18 cellular contexts compared by ENCODE assay signal in genomic region chr18:37563810-37564511, GRCh38. TPM values are rescaled to one million over a fixed set of nuclear protein-coding genes. Genes with fewer than 3 reads are reported as not detected.
DNase-seq lines count a peak whose midpoint lies in the region; ATAC-seq and TF ChIP-seq lines count a peak whose summit lies in the region.
"Had no signal": no experiment of that assay in that cellular context is flagged by ENCODE, and none has a peak within 500 bp of the region (broad histone marks: within the 10 kb centered on the region; RNA-seq: fewer than 3 reads in every experiment).

No MANE protein-coding gene starts in this region.

- H3K36me3 Mint-ChIP-seq in neural progenitor cell: no peaks in the 10 kb centered on the region

- H3K9me3 Mint-ChIP-seq in neural progenitor cell: peaks cover 3% of the 10 kb centered on the region

- peaks cover 12% of the 10 kb centered on the region for H3K4me1 Mint-ChIP-seq in neural progenitor cell

- peaks cover 98% of the 10 kb centered on the region for H3K27me3 ChIP-seq in neural progenitor cell

- peaks cover 3% of the 10 kb centered on the region for H3K4me1 ChIP-seq in neural progenitor cell

- no peaks in the 10 kb centered on the region for H3F3A ChIP-seq in neural progenitor cell (ENCODE audit: low read depth)

- peaks cover 17% of the 10 kb centered on the region for H4K20me1 ChIP-seq in neural progenitor cell (ENCODE audit: low read depth)

- ATAC-seq in HG03342 (IDR thresholded peaks at IDR 0.05; ENCODE audit: unreplicated experiment) (no peak), GM19455 (IDR thresholded peaks at IDR 0.05; ENCODE audit: unreplicated experiment) (no peak), HG02588 (IDR thresholded peaks at IDR 0.05; ENCODE audit: unreplicated experiment) (no peak)

- no peak overlapping the region for H3K4me3 ChIP-seq in neural progenitor cell
- H3K4me3 ChIP-seq: MG63, uterus had no signal

- H3K4me2 ChIP-seq in neural progenitor cell: no peak overlapping the region

- peak overlapping the region; percentile 92 for H3K4me3 Mint-ChIP-seq in neural progenitor cell

- no peaks in the 10 kb centered on the region for H3K36me3 ChIP-seq in neural progenitor cell
- H3K36me3 ChIP-seq: lower lobe of right lung, MG63, uterus had no signal

- no peak overlapping the region for H2AFZ ChIP-seq in neural progenitor cell (replicated peaks)

- H3K79me2 ChIP-seq in neural progenitor cell (ENCODE audit: low read depth): no peaks in the 10 kb centered on the region

- H3K27ac ChIP-seq in angular gyrus (ENCODE audit: low read depth, low read length) (peak overlapping the region; percentile 76), neural progenitor cell (no peak overlapping the region)
- H3K27ac ChIP-seq: 22Rv1, lower lobe of right lung, uterus had no signal

- peaks cover 51% of the 10 kb centered on the region for H3K27me3 Mint-ChIP-seq in neural progenitor cell (ENCODE audit: insufficient read depth, low read depth)

- no peak for TF ChIP-seq CTCF in neural progenitor cell (IDR thresholded peaks at IDR 0.05)

- H3K9me3 ChIP-seq in neural progenitor cell (ENCODE audit: low read depth): no peaks in the 10 kb centered on the region
- H3K9me3 ChIP-seq: lower lobe of right lung, MG63, uterus had no signal

- H3K9ac ChIP-seq in neural progenitor cell: no peak overlapping the region

- no peak overlapping the region for H3K27ac Mint-ChIP-seq in neural progenitor cell

- DNase-seq in DMS 273 (lab: John Stamatoyannopoulos, UW; ENCODE audit: unreplicated experiment) (peak; percentile 26), DMS 273 treated with DMSO at 0.1 percent for 48 hours (lab: John Stamatoyannopoulos, UW) (no peak), NCI-H1105 (lab: John Stamatoyannopoulos, UW) (peak; percentile 40), neural progenitor cell (ENCODE audit: low spot score) (no peak)
- DNase-seq: activated CD8-positive, alpha-beta memory T cell treated with anti-CD3 and anti-CD28 coated beads, Interleukin-2, amount 50 U/mL, for 48 hours; NCI-H2029 treated with DMSO at 0.1 percent for 48 hours; NK-92 treated with Interleukin-12 subunit alpha and Interleukin-12 subunit beta, amount 100 ng/mL, for 24 hours had no signal

RNA-seq across cellular contexts. Expression of gene CELF4, which starts 1.6 kb away (rescaled TPM):
- total RNA-seq in neural progenitor cell (ENCODE audit: low replicate concordance): 0.50 and 1.8 TPM in 2 replicates
- total RNA-seq: bronchial epithelial cell; SK-MEL-5; T-helper 2 cell treated with Interferon-gamma antibody and Interleukin-4, amounts not matched to agents 100 ng/mL and 5 ng/mL, for 36 hours had no signal

Comparison
In these comparisons a context has a peak if more than half of its experiments do, and no peak if none do; other contexts are left out.
1. DNase-seq: peak in DMS 273 (single experiment) and NCI-H1105 (single experiment); none in DMS 273 treated with DMSO at 0.1 percent for 48 hours (single experiment) and neural progenitor cell (single experiment).